Comparison of ENCODE assay signal across 27 cellular contexts in the genomic region with DNA sequence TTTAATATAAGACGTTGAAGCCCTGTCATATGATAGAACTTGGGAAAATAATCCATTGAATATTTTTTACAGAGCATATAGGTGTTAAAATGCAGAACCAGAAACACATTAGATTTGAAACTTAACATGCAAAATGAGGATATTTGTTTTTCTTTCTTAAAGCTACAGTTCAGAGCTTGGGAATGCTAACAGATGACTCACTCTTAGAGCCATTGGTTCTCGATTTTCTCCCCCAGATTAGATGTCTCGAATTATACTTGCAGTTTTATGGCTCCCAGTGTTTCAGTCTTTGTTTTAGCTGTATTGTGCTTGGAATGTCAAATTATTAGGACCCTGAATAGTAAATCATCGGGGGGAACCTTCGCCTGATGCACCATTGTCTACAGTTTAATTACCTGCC.
A peak's percentile ranks its signal among the peaks of the same experiment; 100 is the strongest.
DNase-seq lines count a peak whose midpoint lies in the region; ATAC-seq, FAIRE-seq and TF ChIP-seq lines count a peak whose summit lies in the region.
"Had no signal": no experiment of that assay in that cellular context is flagged by ENCODE, and none has a peak within 500 bp of the region (broad histone marks: within the 10 kb centered on the region; RNA-seq: fewer than 3 reads in every experiment).

No MANE protein-coding gene starts in this region.

- H4K91ac ChIP-seq in mesenchymal stem cell (ENCODE audit: low read length) = no peak overlapping the region

- no peak overlapping the region for H2BK5ac ChIP-seq in mesenchymal stem cell (ENCODE audit: low read depth, low read length, poor library complexity, severe bottlenecking)

- no peaks in the 10 kb centered on the region for H3K36me3 ChIP-seq in brain microvascular endothelial cell (replicated peaks)
- peaks cover 0 to 3% of the 10 kb centered on the region in 2 experiments for H3K36me3 ChIP-seq in mesenchymal stem cell (ENCODE audit: control insufficient read depth in 1 of 2, insufficient read depth in 2 of 2, low read depth in 1 of 2, low read length in 2 of 2)
- H3K36me3 ChIP-seq: pancreas, suprapubic skin, upper lobe of right lung had no signal

- H3K27me3 ChIP-seq in brain microvascular endothelial cell (replicated peaks) (no peaks in the 10 kb centered on the region), mesenchymal stem cell (ENCODE audit: control insufficient read depth in 1 of 2, insufficient read depth in 1 of 2, low read length in 2 of 2) (no peaks in the 10 kb centered on the region)
- H3K27me3 ChIP-seq: pancreas, suprapubic skin, upper lobe of right lung had no signal

- ATAC-seq in HG02884 (IDR thresholded peaks at IDR 0.05; ENCODE audit: unreplicated experiment) = no peak
- ATAC-seq: GM12878, left lobe of liver, pancreas, upper lobe of right lung had no signal

- H3K18ac ChIP-seq in mesenchymal stem cell (ENCODE audit: low read depth in 1 of 2, low read length in 2 of 2) = no peak overlapping the region

- no peak overlapping the region for H4K8ac ChIP-seq in mesenchymal stem cell (ENCODE audit: low read length)

- no peak overlapping the region for H3K23ac ChIP-seq in mesenchymal stem cell (ENCODE audit: low read length in 2 of 2)

- no peak overlapping the region for H3K4me2 ChIP-seq in mesenchymal stem cell (ENCODE audit: low read length, poor library complexity, severe bottlenecking)

- H2AK5ac ChIP-seq in mesenchymal stem cell (ENCODE audit: low read length, severe bottlenecking) = no peak overlapping the region

- H3K27ac ChIP-seq in brain microvascular endothelial cell (peak overlapping the region; percentile 37), mesenchymal stem cell (ENCODE audit: low read length, poor library complexity, severe bottlenecking) (peak overlapping the region; percentile 53)
- H3K27ac ChIP-seq: pancreas, suprapubic skin, upper lobe of right lung had no signal

- H3K4me3 ChIP-seq in brain microvascular endothelial cell (ENCODE audit: low read depth, low read length) (no peak overlapping the region), mesenchymal stem cell (ENCODE audit: insufficient read depth in 1 of 2, low read depth in 1 of 2, low read length in 2 of 2) (no peak overlapping the region)
- H3K4me3 ChIP-seq: GM12878, pancreas, suprapubic skin, upper lobe of right lung had no signal

- H3K79me1 ChIP-seq in mesenchymal stem cell (replicated peaks; ENCODE audit: low read length, poor library complexity, severe bottlenecking) = peaks cover 10% of the 10 kb centered on the region

- 68% methylated on average over 4 of the region's 5 CpGs for WGBS in mesenchymal stem cell

- H3K4me1 ChIP-seq in mesenchymal stem cell (ENCODE audit: control insufficient read depth, insufficient read depth, low read depth, low read length) = no peaks in the 10 kb centered on the region
- H3K4me1 ChIP-seq: pancreas, suprapubic skin, upper lobe of right lung had no signal

- DNase-seq in EH (ENCODE audit: low read depth) = peak; percentile 38
- DNase-seq in RCC 7860 (ENCODE audit: low spot score) = no peak
- DNase-seq in brain microvascular endothelial cell = no peak
- DNase-seq in mesenchymal stem cell = peak; percentile 40
- DNase-seq in DMS 273 (lab: John Stamatoyannopoulos, UW; ENCODE audit: unreplicated experiment) = no peak
- DNase-seq in ureter (ENCODE audit: low spot score) = no peak
- no peak for DNase-seq in HUDEP-2 (lab: John Stamatoyannopoulos, UW; ENCODE audit: unreplicated experiment in 76 of 76)
- DNase-seq: activated gamma-delta T cell treated with Interleukin-2 at 50 U/mL for 16 hours; activated T-cell treated with anti-CD3 and anti-CD28 coated beads, Interleukin-2, amount 50 U/mL, for 24 hours; Calu3; CD4-positive, CD25-positive, alpha-beta regulatory T cell; cerebellar nuclear complex; glutamatergic neuron; NCI-H1048; NCI-H1694; NCI-H2171 treated with DMSO at 0.1 percent for 48 hours; NCI-H510A treated with DMSO at 0.1 percent for 48 hours; pancreas; small intestine; stimulated activated naive CD4-positive, alpha-beta T cell treated with Interleukin-2 at 50 U/mL for 16 hours; upper lobe of right lung had no signal

- no peak overlapping the region for H3K4ac ChIP-seq in mesenchymal stem cell (ENCODE audit: low read depth in 1 of 2, low read length in 2 of 2)

- no peak overlapping the region for H3K9ac ChIP-seq in mesenchymal stem cell (ENCODE audit: low read length)

- no peak overlapping the region for H2BK12ac ChIP-seq in mesenchymal stem cell (ENCODE audit: low read length in 2 of 2)

- FAIRE-seq in RCC 7860 (lab: Jason Lieb, UNC) = peak; percentile 70
- FAIRE-seq: endothelial cell of umbilical vein, GM12878, H1, pancreas, small intestine had no signal

- H3K9me3 ChIP-seq in mesenchymal stem cell (ENCODE audit: control insufficient read depth, low read length) = no peaks in the 10 kb centered on the region
- H3K9me3 ChIP-seq: pancreas, suprapubic skin, upper lobe of right lung had no signal

- H2BK15ac ChIP-seq in mesenchymal stem cell (ENCODE audit: low read depth, poor library complexity, severe bottlenecking) = no peak overlapping the region

- in situ Hi-C loops in brain microvascular endothelial cell (cut with HindIII; ENCODE audit: low pct_ligation_motif_present, low sequenced_read_pairs) = loop anchor here (25.0 kb wide), 1 partner anchor 196 kb away; no protein-coding TSS in a partner anchor

- no peak overlapping the region for H3K14ac ChIP-seq in mesenchymal stem cell (ENCODE audit: low read length in 2 of 2)

- no peak for TF ChIP-seq CTCF in brain microvascular endothelial cell (IDR thresholded peaks at IDR 0.05; ENCODE audit: low read depth, low read length, missing control alignments)

- no peak overlapping the region for H2AFZ ChIP-seq in mesenchymal stem cell (ENCODE audit: low read depth, low read length)

- no peak overlapping the region for H2BK120ac ChIP-seq in mesenchymal stem cell (ENCODE audit: low read depth, low read length)

Comparison
In these comparisons a context has a peak if more than half of its experiments do, and no peak if none do; other contexts are left out.
1. DNase-seq: peak in EH (single experiment) and mesenchymal stem cell (single experiment); none in RCC 7860 (single experiment), brain microvascular endothelial cell (single experiment), DMS 273 (single experiment), ureter (single experiment) and HUDEP-2 (0 of 76).